Comparison of ENCODE assay signal across 28 cellular contexts in genomic region chrX:134462927-134463326, GRCh38. TPM values are rescaled to one million over a fixed set of nuclear protein-coding genes. Genes with fewer than 3 reads are reported as not detected.
DNase-seq lines count a peak whose midpoint lies in the region; ATAC-seq, FAIRE-seq and TF ChIP-seq lines count a peak whose summit lies in the region.
"Had no signal": no experiment of that assay in that cellular context is flagged by ENCODE, and none has a peak within 500 bp of the region (broad histone marks: within the 10 kb centered on the region; RNA-seq: fewer than 3 reads in every experiment).

No MANE protein-coding gene starts in this region.

- peak; percentile 52 for FAIRE-seq in endothelial cell of umbilical vein (lab: Jason Lieb, UNC)
- no peak for FAIRE-seq in RCC 7860 (lab: Jason Lieb, UNC)
- FAIRE-seq: G401.6, GM12892 had no signal

- BruUV-seq in PC-9 (replicated peaks; lab: Mats Ljungman, UMichigan) (no TSS peak), endothelial cell of umbilical vein (replicated peaks; lab: Mats Ljungman, UMichigan) (no TSS peak)

- no peak overlapping the region for H3K27ac ChIP-seq in CD4-positive, CD25-positive, alpha-beta regulatory T cell (ENCODE audit: insufficient read depth, low read length, poor library complexity, severe bottlenecking)
- no peak overlapping the region for H3K27ac ChIP-seq in PC-9
- no peak overlapping the region for H3K27ac ChIP-seq in endothelial cell of umbilical vein (ENCODE audit: insufficient read depth, low read depth, low read length)
- H3K27ac ChIP-seq: 22Rv1, HL-60, Peyer's patch, SK-N-MC had no signal

- H3K4me1 Mint-ChIP-seq in CD4-positive, CD25-positive, alpha-beta regulatory T cell, result peaks cover 10 to 25% (median 22%) of the 10 kb centered on the region in 4 donors

- TF ChIP-seq POLR2A in endothelial cell of umbilical vein (IDR thresholded peaks at IDR 0.05; ENCODE audit: low read depth, low read length), result no peak

- H3K4me2 ChIP-seq in Loucy (ENCODE audit: low read depth, low read length, poor library complexity, severe bottlenecking), result peak overlapping the region; percentile 79
- H3K4me2 ChIP-seq in PC-9, result peak overlapping the region; percentile 15; the same call in 1 of the 2 replicates
- no peak overlapping the region for H3K4me2 ChIP-seq in endothelial cell of umbilical vein (ENCODE audit: insufficient read depth, low read length)

- intact Hi-C loops in PC-9 (cut with micrococcal nuclease; ENCODE audit: unreplicated experiment) (no loop called here), endothelial cell of umbilical vein (cut with micrococcal nuclease) (no loop called here)

- H3K27me3 ChIP-seq in CD4-positive, CD25-positive, alpha-beta regulatory T cell (ENCODE audit: control insufficient read depth, insufficient read depth, low read length), result no peaks in the 10 kb centered on the region
- H3K27me3 ChIP-seq in Loucy (ENCODE audit: insufficient read depth, low read length, poor library complexity, severe bottlenecking) (no peaks in the 10 kb centered on the region), PC-9 (ENCODE audit: insufficient read depth, low read depth) (no peaks in the 10 kb centered on the region), endothelial cell of umbilical vein (ENCODE audit: control insufficient read depth in 2 of 2, insufficient read depth in 2 of 2, low read length in 2 of 2) (no peaks in the 10 kb centered on the region)
- H3K27me3 ChIP-seq: BE2C, Peyer's patch had no signal

- no peaks in the 10 kb centered on the region for H3K9me2 ChIP-seq in Loucy (replicated peaks; ENCODE audit: low read depth, low read length)
- H3K9me2 ChIP-seq in PC-9 (ENCODE audit: insufficient read depth), result no peaks in the 10 kb centered on the region

- peak overlapping the region; percentile 23 for H3K4me3 ChIP-seq in CD4-positive, CD25-positive, alpha-beta regulatory T cell (ENCODE audit: low read depth, low read length)
- H3K4me3 ChIP-seq in Loucy (ENCODE audit: low read length, poor library complexity, severe bottlenecking) (peak overlapping the region; percentile 64), PC-9 (no peak overlapping the region), endothelial cell of umbilical vein (replicated peaks in 1 of 3; ENCODE audit: insufficient read depth in 1 of 3, low read depth in 1 of 3, low read length in 3 of 3) (no peak overlapping the region)
- H3K4me3 ChIP-seq: Peyer's patch, SK-N-MC had no signal

- no peaks in the 10 kb centered on the region for H3K36me3 Mint-ChIP-seq in CD4-positive, CD25-positive, alpha-beta regulatory T cell
- H3K36me3 Mint-ChIP-seq: CD14-positive monocyte had no signal

- dilution Hi-C loops in endothelial cell of umbilical vein (cut with MboI; ENCODE audit: extremely low pct_ligation_motif_present, low sequenced_read_pairs), result no loop called here

- TF ChIP-seq CTCF in Loucy (conservative IDR thresholded peaks at IDR 0.05; ENCODE audit: low read length) (no peak), PC-9 (conservative IDR thresholded peaks at IDR 0.05) (no peak), endothelial cell of umbilical vein (IDR thresholded peaks at IDR 0.05; ENCODE audit: extremely low read depth in 1 of 2, insufficient read depth in 1 of 2, low read depth in 1 of 2, low read length in 2 of 2) (no peak)

- H3K36me3 ChIP-seq in CD4-positive, CD25-positive, alpha-beta regulatory T cell (ENCODE audit: control insufficient read depth, insufficient read depth, low read length), result no peaks in the 10 kb centered on the region
- H3K36me3 ChIP-seq in Loucy (ENCODE audit: insufficient read depth, low read length), result no peaks in the 10 kb centered on the region
- H3K36me3 ChIP-seq in PC-9 (ENCODE audit: low read depth), result no peaks in the 10 kb centered on the region
- H3K36me3 ChIP-seq in endothelial cell of umbilical vein (ENCODE audit: control insufficient read depth in 2 of 2, extremely low read depth in 1 of 2, insufficient read depth in 2 of 2, low read length in 2 of 2), result no peaks in the 10 kb centered on the region
- H3K36me3 ChIP-seq: BE2C, Peyer's patch had no signal

- H3K9me3 Mint-ChIP-seq in CD4-positive, CD25-positive, alpha-beta regulatory T cell, result no peaks in the 10 kb centered on the region

- H2AFZ ChIP-seq in Loucy (ENCODE audit: low read length), result no peak overlapping the region
- no peak overlapping the region for H2AFZ ChIP-seq in PC-9
- no peak overlapping the region for H2AFZ ChIP-seq in endothelial cell of umbilical vein (ENCODE audit: low read depth, low read length)

- no peaks in the 10 kb centered on the region for H3F3A ChIP-seq in Loucy (ENCODE audit: low read depth)
- no peaks in the 10 kb centered on the region for H3F3A ChIP-seq in PC-9 (ENCODE audit: insufficient read depth, low read depth)

- ATAC-seq in CD4-positive, CD25-positive, alpha-beta regulatory T cell (ENCODE audit: low read depth in 2 of 2), result no peak
- ATAC-seq in HG03135 (IDR thresholded peaks at IDR 0.05; ENCODE audit: unreplicated experiment) (no peak), HG03442 (IDR thresholded peaks at IDR 0.05; ENCODE audit: unreplicated experiment) (no peak)
- ATAC-seq: T-helper 17 cell had no signal

- POLR2A ChIA-PET in PC-9 (lab: Charles Lee; ENCODE audit: unreplicated experiment) (interaction anchor here (0.8 kb wide), 1 partner anchor 21 kb away, joined by 9 read pairs; no protein-coding TSS in a partner anchor), endothelial cell of umbilical vein (lab: Charles Lee) (no interaction called here)

- H3K9me1 ChIP-seq in endothelial cell of umbilical vein (replicated peaks; ENCODE audit: control insufficient read depth, extremely low read depth, insufficient read depth, low read length), result no peaks in the 10 kb centered on the region

- no peak for DNase-seq in CD4-positive, CD25-positive, alpha-beta regulatory T cell
- DNase-seq in PC-9, result no peak
- DNase-seq in endothelial cell of umbilical vein (ENCODE audit: low read depth, low spot score), result no peak
- DNase-seq in stimulated activated naive CD4-positive, alpha-beta T cell treated with Interleukin-2 at 50 U/mL for 16 hours (lab: John Stamatoyannopoulos, UW), result no peak
- DNase-seq in RCC 7860 (ENCODE audit: low spot score), result no peak
- DNase-seq: BE2C; H7; Karpas-422; NCI-H1105; NCI-H146; NCI-H1930; NCI-H2107; NCI-H446; NCI-H524 treated with DMSO at 0.1 percent for 48 hours; NCI-H774; NK-92 treated with Interleukin-12 subunit alpha and Interleukin-12 subunit beta, amount 100 ng/mL, for 24 hours; Peyer's patch; SIG-M5; T-helper 17 cell had no signal

- peaks cover 17% of the 10 kb centered on the region for H3K4me1 ChIP-seq in CD4-positive, CD25-positive, alpha-beta regulatory T cell (ENCODE audit: control insufficient read depth, insufficient read depth, low read length, poor library complexity, severe bottlenecking)
- H3K4me1 ChIP-seq in Loucy (ENCODE audit: insufficient read depth, low read length, poor library complexity, severe bottlenecking), result peaks cover 16% of the 10 kb centered on the region
- peaks cover 18% of the 10 kb centered on the region for H3K4me1 ChIP-seq in PC-9 (replicated peaks; ENCODE audit: insufficient read depth)
- no peaks in the 10 kb centered on the region for H3K4me1 ChIP-seq in endothelial cell of umbilical vein (ENCODE audit: control insufficient read depth, extremely low read depth, insufficient read depth, low read length)
- H3K4me1 ChIP-seq: BE2C had no signal

- H3K4me3 Mint-ChIP-seq in CD4-positive, CD25-positive, alpha-beta regulatory T cell, result peak overlapping the region in 2 of 4 donors; percentile 13 to 27
- H3K4me3 Mint-ChIP-seq: CD14-positive monocyte, T-helper 17 cell had no signal

- H3K79me2 ChIP-seq in Loucy (ENCODE audit: insufficient read depth, low read length) (peaks cover 74% of the 10 kb centered on the region), PC-9 (ENCODE audit: low read depth) (peaks cover 70% of the 10 kb centered on the region), endothelial cell of umbilical vein (ENCODE audit: control insufficient read depth, insufficient read depth, low read length) (peaks cover 45% of the 10 kb centered on the region)

- H3K9ac ChIP-seq in Loucy (ENCODE audit: low read depth, low read length, poor library complexity, severe bottlenecking), result no peak overlapping the region
- H3K9ac ChIP-seq in endothelial cell of umbilical vein (replicated peaks; ENCODE audit: extremely low read depth, insufficient read depth, low read length), result no peak overlapping the region

- H3K27ac Mint-ChIP-seq in CD4-positive, CD25-positive, alpha-beta regulatory T cell, result no peak overlapping the region
- H3K27ac Mint-ChIP-seq: CD14-positive monocyte, T-helper 17 cell had no signal

- peaks cover 25% of the 10 kb centered on the region for H4K20me1 ChIP-seq in Loucy (ENCODE audit: insufficient read depth, low read length, poor library complexity, severe bottlenecking)
- no peaks in the 10 kb centered on the region for H4K20me1 ChIP-seq in PC-9 (ENCODE audit: insufficient read depth)
- no peaks in the 10 kb centered on the region for H4K20me1 ChIP-seq in endothelial cell of umbilical vein (replicated peaks; ENCODE audit: control insufficient read depth, extremely low read depth, insufficient read depth, low read length)

- no peaks in the 10 kb centered on the region for H3K27me3 Mint-ChIP-seq in CD4-positive, CD25-positive, alpha-beta regulatory T cell
- H3K27me3 Mint-ChIP-seq: T-helper 17 cell had no signal

- H3K9me3 ChIP-seq in CD4-positive, CD25-positive, alpha-beta regulatory T cell (ENCODE audit: control insufficient read depth in 2 of 2, low read length in 2 of 2), result no peaks in the 10 kb centered on the region
- H3K9me3 ChIP-seq in Loucy (ENCODE audit: insufficient read depth, low read depth, low read length) (no peaks in the 10 kb centered on the region), PC-9 (ENCODE audit: insufficient read depth, low read depth) (no peaks in the 10 kb centered on the region), endothelial cell of umbilical vein (replicated peaks; ENCODE audit: control insufficient read depth, insufficient read depth, low read length) (no peaks in the 10 kb centered on the region)
- H3K9me3 ChIP-seq: BE2C, Peyer's patch had no signal

- CTCF ChIA-PET in PC-9 (lab: Charles Lee) (no interaction called here), endothelial cell of umbilical vein (lab: Charles Lee) (no interaction called here)

TF ChIP-seq in endothelial cell of umbilical vein, 7 proteins besides CTCF, POLR2A, EP300 and RAD21 (continues in another document):
- no peak for TF ChIP-seq EZH2 (IDR thresholded peaks at IDR 0.05; ENCODE audit: borderline replicate concordance, low read depth, low read length, severe bottlenecking)

RNA-seq across cellular contexts. Expression of gene HPRT1, which starts 3.0 kb away (rescaled TPM):
- total RNA-seq in CD4-positive, CD25-positive, alpha-beta regulatory T cell, result 30.8 TPM
- polyA plus RNA-seq in CD4-positive, CD25-positive, alpha-beta regulatory T cell, result 100 to 1,000 TPM; 107 to 166 (median 149) TPM
- total RNA-seq in PC-9 (2021) (49.4 and 61.7 TPM in 2 replicates), endothelial cell of umbilical vein (43.3 and 51.0 TPM in 2 replicates)
- polyA plus RNA-seq in endothelial cell of umbilical vein, result 12.0 and 19.2 TPM in 2 replicates
- 29.5 and 34.8 TPM in 2 replicates for polyA plus RNA-seq in endothelial cell of umbilical vein (2011; cell fraction: cytosol; rRNA removed)
- 14.2 and 20.4 TPM in 2 replicates for polyA plus RNA-seq in endothelial cell of umbilical vein (2011; cell fraction: nucleus; rRNA removed)
- 55.9 and 73.0 TPM in 2 replicates for polyA plus RNA-seq in endothelial cell of umbilical vein (2012)
- polyA minus RNA-seq in endothelial cell of umbilical vein, result 7.8 and 12.0 TPM in 2 replicates
- 31.9 TPM for polyA minus RNA-seq in endothelial cell of umbilical vein (2011; cell fraction: cytosol; rRNA and poly(A)+ RNA removed)
- polyA minus RNA-seq in endothelial cell of umbilical vein (2011; cell fraction: nucleus; rRNA and poly(A)+ RNA removed), result 3.9 and 7.2 TPM in 2 replicates

Comparison
In these comparisons a context has a peak if more than half of its experiments do, and no peak if none do; other contexts are left out.
1. H3K4me3 ChIP-seq: peak in CD4-positive, CD25-positive, alpha-beta regulatory T cell (single experiment) and Loucy (single experiment); none in PC-9 (single experiment) and endothelial cell of umbilical vein (0 of 3).